In genomic region chr21:39630191-39630591, GRCh38 we compare ENCODE assay signal across 17 cellular contexts. TPM values are rescaled to one million over a fixed set of nuclear protein-coding genes. Genes with fewer than 3 reads are reported as not detected.
DNase-seq lines count a peak whose midpoint lies in the region; TF ChIP-seq lines count a peak whose summit lies in the region.
"Had no signal": no experiment of that assay in that cellular context is flagged by ENCODE, and none has a peak within 500 bp of the region (broad histone marks: within the 10 kb centered on the region; RNA-seq: fewer than 3 reads in every experiment).

No MANE protein-coding gene starts in this region.

- H3K27ac Mint-ChIP-seq in Calu3 (ENCODE audit: unreplicated experiment): peak overlapping the region; percentile 100
- no peak overlapping the region for H3K27ac Mint-ChIP-seq in activated T-helper 1 cell treated with anti-CD3 and anti-CD28 coated beads, Interleukin-12 subunit alpha, Interleukin-12 subunit beta, Interleukin-2, Interleukin-4 antibody, amounts not matched to agents 30 ng/mL and 10 ng/mL and 1 ng/mL, durations not matched to agents 14 hours and 24 hours and 36 hours
- no peak overlapping the region for H3K27ac Mint-ChIP-seq in activated CD4-positive, alpha-beta memory T cell treated with anti-CD3 and anti-CD28 coated beads for 36 hours
- H3K27ac Mint-ChIP-seq: activated naive CD4-positive, alpha-beta T cell treated with anti-CD3 and anti-CD28 coated beads, Interleukin-2, amount 50 U/mL, for 24 hours; B cell had no signal

- no peaks in the 10 kb centered on the region for H3K27me3 Mint-ChIP-seq in Calu3 (ENCODE audit: unreplicated experiment)
- no peaks in the 10 kb centered on the region for H3K27me3 Mint-ChIP-seq in activated T-helper 1 cell treated with anti-CD3 and anti-CD28 coated beads, Interleukin-12 subunit alpha, Interleukin-12 subunit beta, Interleukin-2, Interleukin-4 antibody, amounts not matched to agents 30 ng/mL and 10 ng/mL and 1 ng/mL, durations not matched to agents 14 hours and 24 hours and 36 hours (ENCODE audit: insufficient read depth)
- H3K27me3 Mint-ChIP-seq in activated CD4-positive, alpha-beta memory T cell treated with anti-CD3 and anti-CD28 coated beads for 36 hours: peaks cover 4% of the 10 kb centered on the region
- H3K27me3 Mint-ChIP-seq: B cell had no signal

- peaks cover 73% of the 10 kb centered on the region for H3K4me1 Mint-ChIP-seq in Calu3 (ENCODE audit: low read depth, unreplicated experiment)
- H3K4me1 Mint-ChIP-seq in activated T-helper 1 cell treated with anti-CD3 and anti-CD28 coated beads, Interleukin-12 subunit alpha, Interleukin-12 subunit beta, Interleukin-2, Interleukin-4 antibody, amounts not matched to agents 30 ng/mL and 10 ng/mL and 1 ng/mL, durations not matched to agents 14 hours and 24 hours and 36 hours (ENCODE audit: low read depth): no peaks in the 10 kb centered on the region
- no peaks in the 10 kb centered on the region for H3K4me1 Mint-ChIP-seq in activated CD4-positive, alpha-beta memory T cell treated with anti-CD3 and anti-CD28 coated beads for 36 hours (ENCODE audit: low read depth)
- H3K4me1 Mint-ChIP-seq: activated naive CD4-positive, alpha-beta T cell treated with anti-CD3 and anti-CD28 coated beads, Interleukin-2, amount 50 U/mL, for 24 hours; B cell had no signal

- peak overlapping the region; percentile 47 for H3K4me3 Mint-ChIP-seq in Calu3 (ENCODE audit: low read depth, unreplicated experiment)
- H3K4me3 Mint-ChIP-seq in activated T-helper 1 cell treated with anti-CD3 and anti-CD28 coated beads, Interleukin-12 subunit alpha, Interleukin-12 subunit beta, Interleukin-2, Interleukin-4 antibody, amounts not matched to agents 30 ng/mL and 10 ng/mL and 1 ng/mL, durations not matched to agents 14 hours and 24 hours and 36 hours: no peak overlapping the region
- H3K4me3 Mint-ChIP-seq in activated CD4-positive, alpha-beta memory T cell treated with anti-CD3 and anti-CD28 coated beads for 36 hours: no peak overlapping the region
- H3K4me3 Mint-ChIP-seq: activated naive CD4-positive, alpha-beta T cell treated with anti-CD3 and anti-CD28 coated beads, Interleukin-2, amount 50 U/mL, for 24 hours; B cell had no signal

- CTCF ChIA-PET in Calu3 (lab: Charles Lee): no interaction called here
- CTCF ChIA-PET in activated CD4-positive, alpha-beta memory T cell treated with anti-CD3 and anti-CD28 coated beads for 36 hours (lab: Charles Lee): no interaction called here

- BruUV-seq in Calu3 (replicated peaks; lab: Mats Ljungman, UMichigan): no TSS peak

- TF ChIP-seq CTCF in Calu3 (IDR thresholded peaks at IDR 0.05; ENCODE audit: unreplicated experiment): no peak

- peaks cover 5% of the 10 kb centered on the region for H3K9me3 Mint-ChIP-seq in Calu3 (ENCODE audit: low read depth, unreplicated experiment)
- H3K9me3 Mint-ChIP-seq in activated T-helper 1 cell treated with anti-CD3 and anti-CD28 coated beads, Interleukin-12 subunit alpha, Interleukin-12 subunit beta, Interleukin-2, Interleukin-4 antibody, amounts not matched to agents 30 ng/mL and 10 ng/mL and 1 ng/mL, durations not matched to agents 14 hours and 24 hours and 36 hours: no peaks in the 10 kb centered on the region
- peaks cover 2% of the 10 kb centered on the region for H3K9me3 Mint-ChIP-seq in activated CD4-positive, alpha-beta memory T cell treated with anti-CD3 and anti-CD28 coated beads for 36 hours

- H3K36me3 Mint-ChIP-seq in Calu3 (ENCODE audit: insufficient read depth, unreplicated experiment): peaks cover 17% of the 10 kb centered on the region
- H3K36me3 Mint-ChIP-seq in activated T-helper 1 cell treated with anti-CD3 and anti-CD28 coated beads, Interleukin-12 subunit alpha, Interleukin-12 subunit beta, Interleukin-2, Interleukin-4 antibody, amounts not matched to agents 30 ng/mL and 10 ng/mL and 1 ng/mL, durations not matched to agents 14 hours and 24 hours and 36 hours (ENCODE audit: low read depth): no peaks in the 10 kb centered on the region
- no peaks in the 10 kb centered on the region for H3K36me3 Mint-ChIP-seq in activated CD4-positive, alpha-beta memory T cell treated with anti-CD3 and anti-CD28 coated beads for 36 hours
- H3K36me3 Mint-ChIP-seq: activated naive CD4-positive, alpha-beta T cell treated with anti-CD3 and anti-CD28 coated beads, Interleukin-2, amount 50 U/mL, for 24 hours had no signal

- POLR2A ChIA-PET in activated CD4-positive, alpha-beta memory T cell treated with anti-CD3 and anti-CD28 coated beads for 36 hours (lab: Charles Lee): no interaction called here

- intact Hi-C loops in Calu3 (cut with micrococcal nuclease; ENCODE audit: unreplicated experiment): loop anchor here (2.0 to 5.0 kb wide), 4 partner anchors 37 to 111 kb away; no protein-coding TSS in a partner anchor
- intact Hi-C loops in activated T-helper 1 cell treated with anti-CD3 and anti-CD28 coated beads, Interleukin-12 subunit alpha, Interleukin-12 subunit beta, Interleukin-2, Interleukin-4 antibody, amounts not matched to agents 30 ng/mL and 10 ng/mL and 1 ng/mL, durations not matched to agents 14 hours and 24 hours and 36 hours (cut with micrococcal nuclease): no loop called here
- intact Hi-C loops in activated CD4-positive, alpha-beta memory T cell treated with anti-CD3 and anti-CD28 coated beads for 36 hours (cut with micrococcal nuclease): no loop called here

- peak; percentile 54 for DNase-seq in Calu3
- DNase-seq in M059J (ENCODE audit: low read depth): peak; percentile 92
- DNase-seq in astrocyte of the hippocampus (ENCODE audit: low read depth, low spot score): peak; percentile 62
- peak; percentile 93 for DNase-seq in kidney tubule cell (ENCODE audit: low spot score)
- no peak for DNase-seq in UCSD-AML1 (lab: John Stamatoyannopoulos, UW; ENCODE audit: unreplicated experiment)
- no peak for DNase-seq in activated T-helper 1 cell treated with anti-CD3 and anti-CD28 coated beads, Interleukin-12 subunit alpha, Interleukin-12 subunit beta, Interleukin-2, Interleukin-4 antibody, amounts not matched to agents 30 ng/mL and 10 ng/mL and 1 ng/mL, durations not matched to agents 14 hours and 24 hours and 36 hours (ENCODE audit: low spot score)
- no peak for DNase-seq in activated CD4-positive, alpha-beta memory T cell treated with anti-CD3 and anti-CD28 coated beads for 36 hours
- no peak for DNase-seq in AML-193 (lab: John Stamatoyannopoulos, UW)
- DNase-seq: activated CD4-positive, alpha-beta T cell treated with anti-CD3 and anti-CD28 coated beads for 1 hour; islet precursor cell; midbrain; occipital lobe; stimulated activated naive CD4-positive, alpha-beta T cell treated with Interleukin-2 at 50 U/mL for 16 hours; T-helper 1 cell had no signal

RNA-seq across cellular contexts. Expression of gene B3GALT5, which starts 17.5 kb away (rescaled TPM):
- 40.8 and 48.2 TPM in 2 replicates for total RNA-seq in Calu3 (2022)
- 1.3 and 1.8 TPM in 2 replicates for total RNA-seq in M059J (2014; rRNA removed; shearing (Covaris generic))
- total RNA-seq in activated T-helper 1 cell treated with anti-CD3 and anti-CD28 coated beads, Interleukin-12 subunit alpha, Interleukin-12 subunit beta, Interleukin-2, Interleukin-4 antibody, amounts not matched to agents 30 ng/mL and 10 ng/mL and 1 ng/mL, durations not matched to agents 14 hours and 24 hours and 36 hours: not detected in 2 replicates
- not detected for total RNA-seq in activated CD4-positive, alpha-beta memory T cell treated with anti-CD3 and anti-CD28 coated beads for 36 hours
- total RNA-seq: B cell, NCI-H460 had no signal

Comparison
In these comparisons a context has a peak if more than half of its experiments do, and no peak if none do; other contexts are left out.
1. DNase-seq: peak in Calu3 (single experiment), M059J (single experiment), astrocyte of the hippocampus (single experiment) and kidney tubule cell (single experiment); none in UCSD-AML1 (single experiment), activated T-helper 1 cell treated with anti-CD3 and anti-CD28 coated beads, Interleukin-12 subunit alpha, Interleukin-12 subunit beta, Interleukin-2, Interleukin-4 antibody, amounts not matched to agents 30 ng/mL and 10 ng/mL and 1 ng/mL, durations not matched to agents 14 hours and 24 hours and 36 hours (single experiment), activated CD4-positive, alpha-beta memory T cell treated with anti-CD3 and anti-CD28 coated beads for 36 hours (single experiment) and AML-193 (0 of 2).
2. RNA of gene B3GALT5, which starts 17.5 kb away (total RNA-seq): 40.8 to 48.2 TPM in Calu3; 1.3 to 1.8 TPM in M059J, not detected in activated T-helper 1 cell treated with anti-CD3 and anti-CD28 coated beads, Interleukin-12 subunit alpha, Interleukin-12 subunit beta, Interleukin-2, Interleukin-4 antibody, amounts not matched to agents 30 ng/mL and 10 ng/mL and 1 ng/mL, durations not matched to agents 14 hours and 24 hours and 36 hours and not detected in activated CD4-positive, alpha-beta memory T cell treated with anti-CD3 and anti-CD28 coated beads for 36 hours; every median in the first group is over 10 times any median in the second.